Comparison of ENCODE assay signal across 25 cellular contexts in the genomic region with DNA sequence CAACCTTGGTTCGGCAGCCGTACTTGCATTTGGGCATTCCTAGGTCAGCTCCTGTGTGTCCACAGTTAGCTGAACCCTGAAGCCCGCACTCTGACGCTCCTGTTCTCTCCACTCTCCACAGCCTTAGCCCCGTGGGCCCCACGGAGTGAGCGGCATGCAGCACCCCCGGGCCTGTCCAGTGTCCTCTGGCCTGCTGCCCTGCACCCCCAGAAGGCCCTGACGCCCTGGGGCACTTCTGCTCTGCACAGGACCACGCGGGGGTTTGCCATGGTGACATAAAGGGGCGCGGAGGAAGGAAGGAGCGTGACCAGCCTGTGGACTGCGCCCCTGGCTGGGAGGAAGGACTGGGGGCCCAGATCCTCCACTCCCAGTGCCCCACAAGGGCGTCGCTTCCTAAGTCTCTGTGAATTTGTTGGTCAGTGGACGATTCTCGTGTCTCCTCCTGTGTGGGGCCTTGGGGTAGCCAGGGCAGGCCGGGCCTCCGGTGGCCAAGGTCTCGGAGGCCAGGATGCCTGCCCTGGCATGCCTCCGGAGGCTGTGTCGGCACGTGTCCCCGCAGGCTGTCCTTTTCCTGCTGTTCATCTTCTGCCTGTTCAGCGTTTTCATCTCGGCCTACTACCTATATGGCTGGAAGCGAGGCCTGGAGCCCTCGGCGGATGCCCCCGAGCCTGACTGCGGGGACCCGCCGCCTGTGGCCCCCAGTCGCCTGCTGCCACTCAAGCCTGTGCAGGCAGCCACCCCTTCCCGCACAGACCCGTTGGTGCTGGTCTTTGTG. TPM values are rescaled to one million over a fixed set of nuclear protein-coding genes. Genes with fewer than 3 reads are reported as not detected.
A peak's percentile ranks its signal among the peaks of the same experiment; 100 is the strongest.
DNase-seq lines count a peak whose midpoint lies in the region; ATAC-seq, FAIRE-seq and TF ChIP-seq lines count a peak whose summit lies in the region.
"Had no signal": no experiment of that assay in that cellular context is flagged by ENCODE, and none has a peak within 500 bp of the region (broad histone marks: within the 10 kb centered on the region; RNA-seq: fewer than 3 reads in every experiment).

No MANE protein-coding gene starts in this region.

- H3K4me2 ChIP-seq in mammary epithelial cell (ENCODE audit: insufficient read depth, low read depth, low read length) (peak overlapping the region; percentile 35), HepG2 (ENCODE audit: low read depth, low read length) (no peak overlapping the region)
- H3K4me2 ChIP-seq: smooth muscle cell had no signal

- H3K27ac ChIP-seq in RWPE2 (ENCODE audit: poor library complexity, severe bottlenecking) (peak overlapping the region; percentile 14), mammary epithelial cell (ENCODE audit: insufficient read depth, low read depth, low read length) (no peak overlapping the region), HepG2 (ENCODE audit: extremely low read length, insufficient read depth, low read length) (peak overlapping the region; percentile 84), thyroid gland (peak overlapping the region in 2 of 3 donors; percentile 25 to 35)

- H3K4me3 ChIP-seq in RWPE2 (ENCODE audit: severe bottlenecking) (no peak overlapping the region), mammary epithelial cell (replicated peaks in 1 of 3; ENCODE audit: insufficient read depth in 1 of 3, low read depth in 2 of 3, low read length in 3 of 3) (no peak overlapping the region), HepG2 (replicated peaks in 1 of 3; ENCODE audit: insufficient read depth in 1 of 3, low read depth in 2 of 3, low read length in 3 of 3) (no peak overlapping the region), thyroid gland (replicated peaks in 1 of 3) (no peak overlapping the region)
- H3K4me3 ChIP-seq: smooth muscle cell had no signal

- POLR2A ChIA-PET in HepG2 (lab: Yijun Ruan, JAX) = no interaction called here

- TF ChIP-seq CTCF in RWPE2 (IDR thresholded peaks at IDR 0.05; ENCODE audit: poor library complexity, severe bottlenecking) (no peak), mammary epithelial cell (conservative IDR thresholded peaks at IDR 0.05 in 1 of 2, IDR thresholded peaks at IDR 0.05 in 1 of 2; ENCODE audit: extremely low read depth in 1 of 2, insufficient read depth in 1 of 2, low read depth in 1 of 2, low read length in 2 of 2) (no peak), HepG2 (CRISPR knock-in tag; IDR thresholded peaks at IDR 0.05) (no peak), thyroid gland (IDR thresholded peaks at IDR 0.05) (no peak)

- H3K4me1 ChIP-seq in RWPE2 (ENCODE audit: insufficient read depth, poor library complexity, severe bottlenecking) = peaks cover 35% of the 10 kb centered on the region
- peaks cover 48% of the 10 kb centered on the region for H3K4me1 ChIP-seq in mammary epithelial cell (ENCODE audit: insufficient read depth, low read length)
- H3K4me1 ChIP-seq in HepG2 (ENCODE audit: insufficient read depth, low read length) = peaks cover 100% of the 10 kb centered on the region
- H3K4me1 ChIP-seq in thyroid gland = peaks cover 38 to 61% of the 10 kb centered on the region in 2 donors

- H3K27me3 ChIP-seq in RWPE2 (ENCODE audit: insufficient read depth, poor library complexity, severe bottlenecking) (no peaks in the 10 kb centered on the region), mammary epithelial cell (ENCODE audit: insufficient read depth, low read length) (no peaks in the 10 kb centered on the region), HepG2 (ENCODE audit: control insufficient read depth in 1 of 2, insufficient read depth in 2 of 2, low read length in 2 of 2) (no peaks in the 10 kb centered on the region), thyroid gland (no peaks in the 10 kb centered on the region)

- ATAC-seq in RWPE2 (ENCODE audit: low read depth) (no peak), HepG2 (no peak), GM19467 (IDR thresholded peaks at IDR 0.05; ENCODE audit: unreplicated experiment) (no peak)
- ATAC-seq: activated T-cell treated with anti-CD3 and anti-CD28 coated beads, Interleukin-2, amount 50 U/mL, for 4 hours; natural killer cell treated with Interleukin-12 subunit alpha and Interleukin-12 subunit beta and Interleukin-15 and Interleukin-18, amount 100 ng/mL, for 72 hours had no signal

- H3K79me2 ChIP-seq in mammary epithelial cell (ENCODE audit: insufficient read depth, low read length) = peaks cover 92% of the 10 kb centered on the region
- peaks cover 70% of the 10 kb centered on the region for H3K79me2 ChIP-seq in HepG2 (ENCODE audit: insufficient read depth, low read length)

- H3K9me3 ChIP-seq in RWPE2 (ENCODE audit: severe bottlenecking) = no peaks in the 10 kb centered on the region
- no peaks in the 10 kb centered on the region for H3K9me3 ChIP-seq in mammary epithelial cell (replicated peaks; ENCODE audit: insufficient read depth, low read length)
- H3K9me3 ChIP-seq in HepG2 (ENCODE audit: low read length) = no peaks in the 10 kb centered on the region
- H3K9me3 ChIP-seq in thyroid gland = no peaks in the 10 kb centered on the region

- no peak overlapping the region for H3K9ac ChIP-seq in mammary epithelial cell (ENCODE audit: insufficient read depth, low read length)
- no peak overlapping the region for H3K9ac ChIP-seq in HepG2 (ENCODE audit: insufficient read depth, low read depth, low read length)

- H4K20me1 ChIP-seq in mammary epithelial cell (ENCODE audit: insufficient read depth, low read length) = peaks cover 3% of the 10 kb centered on the region
- H4K20me1 ChIP-seq in HepG2 (ENCODE audit: insufficient read depth, low read length) = peaks cover 18% of the 10 kb centered on the region

- intact Hi-C loops in mammary epithelial cell (cut with micrococcal nuclease) (loop anchor here (5.0 kb wide), 1 partner anchor 49 kb away; no protein-coding TSS in a partner anchor), HepG2 (cut with micrococcal nuclease; ENCODE audit: unreplicated experiment) (no loop called here), thyroid gland (cut with DNase I) (no loop called here)

- CTCF ChIA-PET in mammary epithelial cell (lab: Charles Lee; ENCODE audit: low non-redundant PET) = no interaction called here
- CTCF ChIA-PET in HepG2 (lab: Yijun Ruan, JAX; ENCODE audit: low intra/inter-chr PET ratio, low total read pairs) = no interaction called here

- 56% methylated on average over 23 of the region's 38 CpGs for WGBS in mammary epithelial cell (ENCODE audit: low coverage, missing lambda C conversion rate)
- 90% methylated on average over 26 of the region's 38 CpGs for WGBS in HepG2 (ENCODE audit: low lambda C conversion rate)
- WGBS in thyroid gland, 2 donors = 90 to 93% methylated on average over 32 to 35 of the region's 38 CpGs

- dilution Hi-C loops in mammary epithelial cell (cut with HindIII; ENCODE audit: low sequenced_read_pairs) = loop anchor here (10.0 kb wide), 1 partner anchor 286 kb away; no protein-coding TSS in a partner anchor

- no peak for DNase-seq in RWPE2 (ENCODE audit: low spot score)
- DNase-seq in mammary epithelial cell = no peak
- no peak for DNase-seq in HepG2 (ENCODE audit: low spot score)
- DNase-seq in thyroid gland = no peak
- no peak for DNase-seq in cerebellar cortex (ENCODE audit: low spot score)
- no peak for DNase-seq in NCI-H1105 (lab: John Stamatoyannopoulos, UW)
- DNase-seq in NCI-H510A treated with DMSO at 0.1 percent for 48 hours (lab: John Stamatoyannopoulos, UW) = no peak
- DNase-seq: activated CD4-positive, alpha-beta T cell treated with anti-CD3 and anti-CD28 coated beads, Interleukin-2, amount 10 ng/mL, durations not matched to agents 24 days and 14 days; activated gamma-delta T cell treated with Interleukin-2 at 50 U/mL for 16 hours; activated T-cell treated with anti-CD3 and anti-CD28 coated beads, Interleukin-2, amount 50 U/mL, for 4 hours; CD4-positive, CD25-positive, alpha-beta regulatory T cell; erythroblast; foreskin fibroblast; HFFc6; Kasumi-1; NCI-H1694; NCI-H2171; NCI-H510A; OCI-M1; SHP77; stimulated activated CD4-positive, alpha-beta T cell treated with anti-CD3 and anti-CD28 coated beads, Interleukin-2, amount 100 ng/mL, for 24 hours had no signal

- FAIRE-seq in HepG2 (lab: Jason Lieb, UNC) = no peak
- FAIRE-seq: D721Med had no signal

- TF ChIP-seq RAD21 in HepG2 (CRISPR knock-in tag; IDR thresholded peaks at IDR 0.05) = no peak

- BruUV-seq in mammary epithelial cell (replicated peaks; lab: Mats Ljungman, UMichigan) = TSS peak; percentile 77
- no TSS peak for BruUV-seq in HepG2 (replicated peaks; lab: Mats Ljungman, UMichigan)

- TF ChIP-seq EP300 in HepG2 (IDR thresholded peaks at IDR 0.05; ENCODE audit: low read depth in 2 of 2, low read length in 2 of 2) (no peak), HepG2 (CRISPR knock-in tag; IDR thresholded peaks at IDR 0.05; ENCODE audit: borderline replicate concordance) (no peak)

- in situ Hi-C loops in mammary epithelial cell (cut with MboI; ENCODE audit: low sequenced_read_pairs in 2 of 2) = no loop called here
- in situ Hi-C loops in HepG2 (cut with HindIII; ENCODE audit: extremely low pct_ligation_motif_present, low pct_unique_long_range_greater_than_20kb) = loop anchor here (5.0 kb wide), 2 partner anchors 34 to 64 kb away; no protein-coding TSS in a partner anchor

- H3K36me3 ChIP-seq in RWPE2 (ENCODE audit: low read depth) (peaks cover 37% of the 10 kb centered on the region), mammary epithelial cell (ENCODE audit: insufficient read depth, low read length) (peaks cover 16% of the 10 kb centered on the region), HepG2 (replicated peaks in 1 of 2; ENCODE audit: control insufficient read depth in 1 of 2, insufficient read depth in 2 of 2, low read length in 2 of 2) (peaks cover 1 to 34% of the 10 kb centered on the region in 2 experiments; a peak in 3 of 5 replicates), thyroid gland (peaks cover 11 to 12% of the 10 kb centered on the region in 2 donors)

- H2AFZ ChIP-seq in mammary epithelial cell (ENCODE audit: low read depth, low read length) (peak overlapping the region; percentile 6), HepG2 (ENCODE audit: low read length) (no peak overlapping the region)

- TF ChIP-seq POLR2A in HepG2 (IDR thresholded peaks at IDR 0.05; ENCODE audit: insufficient read depth in 1 of 2, low read depth in 2 of 2, low read length in 2 of 2) (no peak), thyroid gland (IDR thresholded peaks at IDR 0.05) (no peak)

RNA-seq across cellular contexts. Expression of a gene that starts 13.0 kb away (rescaled TPM):
- total RNA-seq in mammary epithelial cell (100 to 1,000 TPM; 114 to 128 TPM), HepG2 (2016; rRNA removed; fragmentation: Illumina TruSeq; extraction: Trizol) (22.1 and 26.2 TPM in 2 replicates), thyroid gland (100 to 1,000 TPM in 2 of 4 donors, 10 to 100 TPM in 2; 84.9 to 171 (median 113) TPM)
- polyA plus RNA-seq in mammary epithelial cell (43.2 TPM), HepG2 (2011; rRNA removed) (23.8 and 35.0 TPM in 2 replicates)
- polyA minus RNA-seq in mammary epithelial cell = 101 TPM
- total RNA-seq in HepG2 (2016; cell fraction: cytosol; rRNA removed; fragmentation: Illumina TruSeq; extraction: Trizol; ENCODE audit: low read depth) = 6.5 and 8.8 TPM in 2 replicates
- 19.6 and 25.2 TPM in 2 replicates for total RNA-seq in HepG2 (2016; cell fraction: insoluble cytoplasmic fraction; rRNA removed; fragmentation: Illumina TruSeq; extraction: Trizol)
- 16.4 and 18.4 TPM in 2 replicates for total RNA-seq in HepG2 (2016; cell fraction: membrane; rRNA removed; fragmentation: Illumina TruSeq; extraction: Trizol)
- total RNA-seq in HepG2 (2016; cell fraction: nucleus; rRNA removed; fragmentation: Illumina TruSeq; extraction: Trizol) = 25.2 and 29.3 TPM in 2 replicates
- polyA plus RNA-seq in HepG2 (2011; cell fraction: cytosol; rRNA removed) = 18.9 and 20.3 TPM in 2 replicates
- polyA plus RNA-seq in HepG2 (2011; cell fraction: nucleus; rRNA removed) = 67.6 and 71.1 TPM in 2 replicates
- polyA plus RNA-seq in HepG2 (2012) = 36.0 and 40.8 TPM in 2 replicates
- polyA plus RNA-seq in HepG2 (2016; cell fraction: cytosol; fragmentation: Illumina TruSeq; extraction: Trizol; ENCODE audit: low read depth) = 2.7 and 3.1 TPM in 2 replicates
- polyA plus RNA-seq in HepG2 (2016; cell fraction: insoluble cytoplasmic fraction; fragmentation: Illumina TruSeq; extraction: Trizol; ENCODE audit: low read depth) = 15.4 and 18.3 TPM in 2 replicates
- polyA plus RNA-seq in HepG2 (2016; cell fraction: membrane; fragmentation: Illumina TruSeq; extraction: Trizol; ENCODE audit: low read depth) = 7.8 TPM in 2 replicates
- 29.1 and 30.9 TPM in 2 replicates for polyA plus RNA-seq in HepG2 (2016; cell fraction: nucleus; fragmentation: Illumina TruSeq; extraction: Trizol; ENCODE audit: insufficient read depth, low read depth)
- polyA minus RNA-seq in HepG2 (2011; rRNA and poly(A)+ RNA removed; ENCODE audit: low replicate concordance) = 12.5 and 73.9 TPM in 2 replicates
- polyA minus RNA-seq in HepG2 (2011; cell fraction: cytosol; rRNA and poly(A)+ RNA removed) = 20.8 and 29.5 TPM in 2 replicates
- polyA minus RNA-seq in HepG2 (2011; cell fraction: nucleus; rRNA and poly(A)+ RNA removed) = 55.1 and 55.2 TPM in 2 replicates
- polyA plus RNA-seq: CD4-positive, CD25-positive, alpha-beta regulatory T cell had no signal
